In the genomic region with DNA sequence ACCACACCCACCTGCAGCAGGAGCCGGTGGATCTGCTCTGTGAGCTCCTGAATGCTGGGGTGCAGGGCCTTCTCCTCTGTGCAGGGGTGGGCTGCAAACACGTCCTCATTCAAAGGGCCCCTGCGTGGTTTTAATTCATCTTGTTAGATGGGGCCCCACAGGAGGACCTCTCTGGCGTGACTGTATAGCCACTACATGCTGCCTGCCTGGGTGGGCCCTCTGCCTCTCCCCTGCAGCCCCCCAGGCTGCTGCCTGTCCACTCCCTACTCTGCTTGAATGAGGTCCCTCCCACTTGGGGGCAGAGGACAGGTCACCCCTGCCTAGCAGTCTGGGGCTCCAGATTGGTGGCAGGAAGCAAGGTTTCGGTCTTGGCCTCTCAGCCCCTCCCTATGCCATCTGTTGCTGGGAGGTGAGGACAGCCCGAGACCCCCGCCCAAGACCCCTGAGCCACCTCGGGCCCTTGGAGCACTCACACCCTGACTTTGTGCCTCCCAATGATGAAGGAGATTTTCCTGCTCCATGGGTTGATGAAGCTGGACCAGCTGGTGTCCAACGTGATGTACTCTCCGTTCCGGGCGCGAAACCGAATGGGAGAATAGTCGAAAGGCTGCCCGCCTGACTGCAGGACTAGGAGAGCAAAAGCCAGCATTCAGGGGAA, we compare ENCODE assay signal across 20 cellular contexts.
"Had no signal": no experiment of that assay in that cellular context is flagged by ENCODE, and none has a peak within 500 bp of the region (broad histone marks: within the 10 kb centered on the region; RNA-seq: fewer than 3 reads in every experiment).

No MANE protein-coding gene starts in this region.

- H3K36me3 Mint-ChIP-seq: activated naive CD4-positive, alpha-beta T cell treated with anti-CD3 and anti-CD28 coated beads, Interleukin-2, amount 50 U/mL, for 72 hours; WTC11 had no signal

- H3K27me3 ChIP-seq: spleen, stomach, testis, upper lobe of right lung had no signal

- H3K27me3 Mint-ChIP-seq: activated CD8-positive, alpha-beta T cell treated with anti-CD3 and anti-CD28 coated beads for 36 hours; brain; memory B cell had no signal

- H3K27ac Mint-ChIP-seq: activated CD8-positive, alpha-beta T cell treated with anti-CD3 and anti-CD28 coated beads for 36 hours; brain; memory B cell; T-helper 1 cell treated with Interleukin-12 subunit alpha and Interleukin-12 subunit beta and Interleukin-4 antibody, amounts not matched to agents 30 μg/mL and 1 μg/mL, for 36 hours; WTC11 had no signal

- DNase-seq: activated CD4-positive, alpha-beta T cell treated with anti-CD3 and anti-CD28 coated beads for 48 hours; activated CD8-positive, alpha-beta T cell treated with anti-CD3 and anti-CD28 coated beads for 36 hours; activated effector memory CD4-positive, alpha-beta T cell treated with anti-CD3 and anti-CD28 coated beads, Interleukin-2, amount 50 U/mL, for 16 hours; activated T-cell treated with anti-CD3 and anti-CD28 coated beads, Interleukin-2, amount 50 U/mL, for 4 hours; amygdala; effector CD8-positive, alpha-beta T cell; foreskin fibroblast; head of caudate nucleus; left colon; spleen; stomach; testis; upper lobe of right lung had no signal

- H3K9me3 ChIP-seq: prostate gland, spleen, stomach, testis, upper lobe of right lung had no signal

- ATAC-seq: activated CD8-positive, alpha-beta T cell treated with anti-CD3 and anti-CD28 coated beads for 36 hours; activated naive CD4-positive, alpha-beta T cell treated with anti-CD3 and anti-CD28 coated beads, Interleukin-2, amount 50 U/mL, for 72 hours; activated T-cell treated with anti-CD3 and anti-CD28 coated beads, Interleukin-2, amount 50 U/mL, for 4 hours; left colon; sciatic nerve; upper lobe of right lung; WTC11 had no signal

- H3K9me3 Mint-ChIP-seq: activated CD8-positive, alpha-beta T cell treated with anti-CD3 and anti-CD28 coated beads for 36 hours; activated naive CD4-positive, alpha-beta T cell treated with anti-CD3 and anti-CD28 coated beads, Interleukin-2, amount 50 U/mL, for 72 hours; activated T-cell treated with anti-CD3 and anti-CD28 coated beads, Interleukin-2, amount 50 U/mL, for 4 hours; brain; memory B cell; T-helper 1 cell treated with Interleukin-12 subunit alpha and Interleukin-12 subunit beta and Interleukin-4 antibody, amounts not matched to agents 30 μg/mL and 1 μg/mL, for 36 hours; WTC11 had no signal

- H3K4me3 Mint-ChIP-seq: activated CD8-positive, alpha-beta T cell treated with anti-CD3 and anti-CD28 coated beads for 36 hours; activated T-cell treated with anti-CD3 and anti-CD28 coated beads, Interleukin-2, amount 50 U/mL, for 4 hours; brain; memory B cell; T-helper 1 cell treated with Interleukin-12 subunit alpha and Interleukin-12 subunit beta and Interleukin-4 antibody, amounts not matched to agents 30 μg/mL and 1 μg/mL, for 36 hours; WTC11 had no signal

- H3K4me3 ChIP-seq: prostate gland, stomach, testis, upper lobe of right lung had no signal
